In the genomic region with DNA sequence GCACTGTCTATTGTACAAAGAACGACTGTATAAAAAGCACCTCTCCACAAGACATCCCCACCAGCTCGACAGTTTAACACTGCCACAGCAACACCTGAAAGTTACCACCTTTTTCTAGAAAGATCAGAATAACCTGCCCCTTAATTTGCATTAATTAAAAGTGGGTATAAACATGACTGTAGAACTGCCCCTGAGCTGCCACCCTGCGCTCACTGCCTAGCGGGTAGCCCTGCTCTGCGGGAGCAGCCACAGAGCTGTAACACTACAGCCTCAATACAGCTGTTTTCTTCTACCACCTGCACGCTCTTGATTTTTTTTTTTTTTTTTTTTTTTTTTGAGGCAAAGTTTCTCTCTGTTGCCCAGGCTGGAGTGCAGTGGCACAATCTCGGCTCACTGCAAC, we compare ENCODE assay signal across 28 cellular contexts.
"Had no signal": no experiment of that assay in that cellular context is flagged by ENCODE, and none has a peak within 500 bp of the region (broad histone marks: within the 10 kb centered on the region; RNA-seq: fewer than 3 reads in every experiment).

No MANE protein-coding gene starts in this region.

- H3K4me3 ChIP-seq: esophagus muscularis mucosa, gastroesophageal sphincter, heart left ventricle, hepatocyte, prostate gland, right atrium auricular region, smooth muscle cell, suprapubic skin, transverse colon, upper lobe of right lung, uterus had no signal

- H3K36me3 Mint-ChIP-seq: naive thymus-derived CD4-positive, alpha-beta T cell had no signal

- H3K27ac ChIP-seq: esophagus muscularis mucosa, foreskin keratinocyte, gastroesophageal sphincter, heart left ventricle, hepatocyte, prostate gland, right atrium auricular region, suprapubic skin, transverse colon, upper lobe of right lung, uterus had no signal

- H3K36me3 ChIP-seq: esophagus muscularis mucosa, gastroesophageal sphincter, heart left ventricle, prostate gland, right atrium auricular region, suprapubic skin, transverse colon, upper lobe of right lung, uterus had no signal

- H3K9me3 ChIP-seq: esophagus muscularis mucosa, gastroesophageal sphincter, heart left ventricle, prostate gland, right atrium auricular region, suprapubic skin, transverse colon, upper lobe of right lung, uterus had no signal

- H2AFZ ChIP-seq: hepatocyte had no signal

- H3K4me2 ChIP-seq: hepatocyte, smooth muscle cell had no signal

- H3K27ac Mint-ChIP-seq: naive thymus-derived CD4-positive, alpha-beta T cell; nephron; stimulated activated naive CD8-positive, alpha-beta T cell treated with anti-CD3 and anti-CD28 coated beads, Interleukin-15, amount 100 ng/mL, for 72 hours had no signal

- DNase-seq: dermis blood vessel endothelial cell; effector memory CD4-positive, alpha-beta T cell; foreskin keratinocyte; heart left ventricle; kidney; mesenchymal stem cell; midbrain; naive thymus-derived CD4-positive, alpha-beta T cell; nucleus accumbens; stimulated activated CD4-positive, alpha-beta T cell treated with anti-CD3 and anti-CD28 coated beads, Interleukin-12 subunit alpha, Interleukin-12 subunit beta, amount 100 ng/mL, for 4 hours; stimulated activated CD4-positive, alpha-beta T cell treated with anti-CD3 and anti-CD28 coated beads, Interleukin-1b, Interleukin-23, amount 100 ng/mL, for 48 hours; stimulated activated CD4-positive, alpha-beta T cell treated with anti-CD3 and anti-CD28 coated beads, Interleukin-4, amount 100 ng/mL, for 1 hour; stimulated activated CD8-positive, alpha-beta memory T cell treated with anti-CD3 and anti-CD28 coated beads, Interleukin-4, amount 100 ng/mL, for 48 hours; stimulated activated naive CD4-positive, alpha-beta T cell; stimulated activated naive CD8-positive, alpha-beta T cell treated with anti-CD3 and anti-CD28 coated beads, Interleukin-15, amount 100 ng/mL, for 72 hours; transverse colon; upper lobe of right lung; uterus had no signal

- H3K27me3 Mint-ChIP-seq: stimulated activated naive CD8-positive, alpha-beta T cell treated with anti-CD3 and anti-CD28 coated beads, Interleukin-15, amount 100 ng/mL, for 72 hours had no signal

- H3K4me3 Mint-ChIP-seq: naive thymus-derived CD4-positive, alpha-beta T cell; nephron; stimulated activated naive CD8-positive, alpha-beta T cell treated with anti-CD3 and anti-CD28 coated beads, Interleukin-15, amount 100 ng/mL, for 72 hours had no signal

- H3K27me3 ChIP-seq: esophagus muscularis mucosa, foreskin keratinocyte, gastroesophageal sphincter, heart left ventricle, hepatocyte, right atrium auricular region, suprapubic skin, transverse colon, upper lobe of right lung, uterus had no signal

- H3K4me1 Mint-ChIP-seq: naive thymus-derived CD4-positive, alpha-beta T cell; stimulated activated naive CD8-positive, alpha-beta T cell treated with anti-CD3 and anti-CD28 coated beads, Interleukin-15, amount 100 ng/mL, for 72 hours had no signal

- H3K4me1 ChIP-seq: foreskin keratinocyte, prostate gland, transverse colon, uterus had no signal

- ATAC-seq: foreskin keratinocyte; gastroesophageal sphincter; heart left ventricle; left lobe of liver; naive thymus-derived CD4-positive, alpha-beta T cell; sciatic nerve; stimulated activated naive CD8-positive, alpha-beta T cell treated with anti-CD3 and anti-CD28 coated beads, Interleukin-15, amount 100 ng/mL, for 72 hours; upper lobe of right lung had no signal

- H3K9me3 Mint-ChIP-seq: naive thymus-derived CD4-positive, alpha-beta T cell; nephron; stimulated activated naive CD8-positive, alpha-beta T cell treated with anti-CD3 and anti-CD28 coated beads, Interleukin-15, amount 100 ng/mL, for 72 hours had no signal
